ENCODE assay signal across 27 cellular contexts in the genomic region with DNA sequence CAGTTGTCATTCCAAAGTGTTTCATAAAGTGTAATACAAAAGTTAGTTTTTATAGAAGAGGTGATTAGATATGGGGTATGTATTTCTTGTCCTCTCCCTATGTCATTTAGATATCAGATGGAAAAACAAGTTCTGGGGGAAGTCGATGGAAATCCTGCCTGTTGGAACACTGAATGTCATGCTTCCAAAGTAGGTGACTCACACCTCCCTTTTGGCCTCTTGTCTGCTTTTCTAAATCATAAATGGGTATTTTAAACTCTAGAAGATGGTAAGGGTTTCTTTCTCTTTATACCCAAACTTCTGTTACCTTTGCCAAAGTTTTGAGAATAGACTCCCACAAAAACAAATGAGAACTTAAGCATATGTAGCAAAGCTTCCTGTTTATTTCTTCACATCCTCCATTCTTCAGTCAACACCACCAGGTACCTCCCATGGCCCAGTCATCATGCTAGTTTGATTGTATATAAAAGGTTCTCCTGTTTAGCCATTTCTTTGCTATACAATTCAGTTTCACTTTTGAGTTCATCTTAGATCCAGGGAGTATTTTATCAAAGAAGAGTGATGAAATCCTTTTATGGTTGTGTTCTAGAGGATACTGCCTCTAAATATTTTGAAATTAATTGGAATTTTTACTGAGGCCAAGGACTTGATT.
DNase-seq lines count a peak whose midpoint lies in the region; ATAC-seq, FAIRE-seq and TF ChIP-seq lines count a peak whose summit lies in the region.
"Had no signal": no experiment of that assay in that cellular context is flagged by ENCODE, and none has a peak within 500 bp of the region (broad histone marks: within the 10 kb centered on the region; RNA-seq: fewer than 3 reads in every experiment).

No MANE protein-coding gene starts in this region.

- no peaks in the 10 kb centered on the region for H4K20me1 ChIP-seq in endothelial cell of umbilical vein (replicated peaks; ENCODE audit: control insufficient read depth, extremely low read depth, insufficient read depth, low read length)

- H3K9me3 ChIP-seq in endothelial cell of umbilical vein (replicated peaks; ENCODE audit: control insufficient read depth, insufficient read depth, low read length), result no peaks in the 10 kb centered on the region
- H3K9me3 ChIP-seq: ovary, Peyer's patch, SJSA1, upper lobe of right lung had no signal

- peak overlapping the region; percentile 71 for H3K27ac Mint-ChIP-seq in activated CD4-positive, alpha-beta T cell treated with anti-CD3 and anti-CD28 coated beads, Interleukin-2, amount 10 ng/mL, durations not matched to agents 7 days and 5 days
- peak overlapping the region; percentile 74 for H3K27ac Mint-ChIP-seq in T-helper 1 cell treated with Interleukin-12 subunit alpha and Interleukin-12 subunit beta and Interleukin-4 antibody, amounts not matched to agents 30 μg/mL and 1 μg/mL, for 36 hours
- H3K27ac Mint-ChIP-seq in activated naive CD4-positive, alpha-beta T cell treated with anti-CD3 and anti-CD28 coated beads for 36 hours, result no peak overlapping the region

- peaks cover 11% of the 10 kb centered on the region for H3K4me1 Mint-ChIP-seq in activated CD4-positive, alpha-beta T cell treated with anti-CD3 and anti-CD28 coated beads, Interleukin-2, amount 10 ng/mL, durations not matched to agents 7 days and 5 days
- peaks cover 13% of the 10 kb centered on the region for H3K4me1 Mint-ChIP-seq in T-helper 1 cell treated with Interleukin-12 subunit alpha and Interleukin-12 subunit beta and Interleukin-4 antibody, amounts not matched to agents 30 μg/mL and 1 μg/mL, for 36 hours (ENCODE audit: low read depth)
- no peaks in the 10 kb centered on the region for H3K4me1 Mint-ChIP-seq in activated naive CD4-positive, alpha-beta T cell treated with anti-CD3 and anti-CD28 coated beads for 36 hours (ENCODE audit: low read depth)
- H3K4me1 Mint-ChIP-seq: naive B cell had no signal

- intact Hi-C loops in endothelial cell of umbilical vein (cut with micrococcal nuclease), result no loop called here
- intact Hi-C loops in activated naive CD4-positive, alpha-beta T cell treated with anti-CD3 and anti-CD28 coated beads for 36 hours (cut with micrococcal nuclease), result no loop called here

- no TSS peak for BruUV-seq in endothelial cell of umbilical vein (replicated peaks; lab: Mats Ljungman, UMichigan)

- peaks cover 2% of the 10 kb centered on the region for H3K27me3 Mint-ChIP-seq in activated CD4-positive, alpha-beta T cell treated with anti-CD3 and anti-CD28 coated beads, Interleukin-2, amount 10 ng/mL, durations not matched to agents 7 days and 5 days
- peaks cover 3% of the 10 kb centered on the region for H3K27me3 Mint-ChIP-seq in T-helper 1 cell treated with Interleukin-12 subunit alpha and Interleukin-12 subunit beta and Interleukin-4 antibody, amounts not matched to agents 30 μg/mL and 1 μg/mL, for 36 hours (ENCODE audit: low read depth)
- no peaks in the 10 kb centered on the region for H3K27me3 Mint-ChIP-seq in activated naive CD4-positive, alpha-beta T cell treated with anti-CD3 and anti-CD28 coated beads for 36 hours (ENCODE audit: low read depth)

- no peak overlapping the region for H3K4me3 ChIP-seq in endothelial cell of umbilical vein (replicated peaks in 1 of 3; ENCODE audit: insufficient read depth in 1 of 3, low read depth in 1 of 3, low read length in 3 of 3)
- H3K4me3 ChIP-seq: ovary, Peyer's patch, SJSA1, upper lobe of right lung had no signal

- H3K4me2 ChIP-seq in endothelial cell of umbilical vein (ENCODE audit: insufficient read depth, low read length), result peak overlapping the region; percentile 46

- TF ChIP-seq POLR2A in endothelial cell of umbilical vein (IDR thresholded peaks at IDR 0.05; ENCODE audit: low read depth, low read length), result no peak

- CTCF ChIA-PET in activated CD4-positive, alpha-beta T cell treated with anti-CD3 and anti-CD28 coated beads, Interleukin-2, amount 10 ng/mL, durations not matched to agents 7 days and 5 days (lab: Charles Lee), result interaction anchor here (1.0 to 1.1 kb wide), 2 partner anchors 8 to 13 kb away, joined by 3 read pairs; no protein-coding TSS in a partner anchor
- CTCF ChIA-PET in endothelial cell of umbilical vein (lab: Charles Lee), result no interaction called here
- CTCF ChIA-PET in activated naive CD4-positive, alpha-beta T cell treated with anti-CD3 and anti-CD28 coated beads for 36 hours (lab: Charles Lee), result interaction anchor here (1.1 to 1.6 kb wide), 2 partner anchors 8 to 28 kb away, joined by 4 to 5 read pairs; no protein-coding TSS in a partner anchor

- dilution Hi-C loops in endothelial cell of umbilical vein (cut with MboI; ENCODE audit: extremely low pct_ligation_motif_present, low sequenced_read_pairs), result no loop called here

- DNase-seq in activated CD4-positive, alpha-beta T cell treated with anti-CD3 and anti-CD28 coated beads, Interleukin-2, amount 10 ng/mL, durations not matched to agents 7 days and 5 days, result peak; percentile 25
- DNase-seq in activated CD4-positive, alpha-beta T cell treated with anti-CD3 and anti-CD28 coated beads, Interleukin-2, amount 50 U/mL, for 4 hours, result no peak
- DNase-seq in endothelial cell of umbilical vein (ENCODE audit: low read depth, low spot score), result peak; percentile 82
- peak; percentile 36 for DNase-seq in pulmonary artery endothelial cell (ENCODE audit: low read depth, low spot score)
- DNase-seq in AG08396 (ENCODE audit: low spot score), result no peak
- DNase-seq in activated naive CD4-positive, alpha-beta T cell treated with anti-CD3 and anti-CD28 coated beads for 36 hours, result no peak
- DNase-seq: activated CD4-positive, alpha-beta T cell treated with anti-CD3 and anti-CD28 coated beads, Interleukin-2, amount 50 U/mL, for 1 hour; activated gamma-delta T cell treated with Interleukin-2 at 50 U/mL for 16 hours; activated T-cell treated with anti-CD3 and anti-CD28 coated beads for 4 hours; anterior cingulate cortex; COR-L47; effector CD4-positive, alpha-beta T cell; left colon; naive B cell; NCI-H1436; NCI-H510A treated with DMSO at 0.1 percent for 48 hours; NK-92 treated with Interleukin-12 subunit alpha and Interleukin-12 subunit beta, amount 100 ng/mL, for 24 hours; ovary; Peyer's patch; right cardiac atrium; upper lobe of right lung had no signal

- no peaks in the 10 kb centered on the region for H3K36me3 ChIP-seq in endothelial cell of umbilical vein (ENCODE audit: control insufficient read depth in 2 of 2, extremely low read depth in 1 of 2, insufficient read depth in 2 of 2, low read length in 2 of 2)
- H3K36me3 ChIP-seq: ovary, SJSA1, upper lobe of right lung had no signal

- H3K4me3 Mint-ChIP-seq in activated CD4-positive, alpha-beta T cell treated with anti-CD3 and anti-CD28 coated beads, Interleukin-2, amount 10 ng/mL, durations not matched to agents 7 days and 5 days, result no peak overlapping the region
- H3K4me3 Mint-ChIP-seq in T-helper 1 cell treated with Interleukin-12 subunit alpha and Interleukin-12 subunit beta and Interleukin-4 antibody, amounts not matched to agents 30 μg/mL and 1 μg/mL, for 36 hours, result peak overlapping the region; percentile 1
- H3K4me3 Mint-ChIP-seq in activated naive CD4-positive, alpha-beta T cell treated with anti-CD3 and anti-CD28 coated beads for 36 hours, result no peak overlapping the region
- H3K4me3 Mint-ChIP-seq: central memory CD8-positive, alpha-beta T cell; naive B cell had no signal

- H3K36me3 Mint-ChIP-seq in activated CD4-positive, alpha-beta T cell treated with anti-CD3 and anti-CD28 coated beads, Interleukin-2, amount 10 ng/mL, durations not matched to agents 7 days and 5 days (ENCODE audit: low read depth), result peaks cover 4% of the 10 kb centered on the region
- peaks cover 2% of the 10 kb centered on the region for H3K36me3 Mint-ChIP-seq in T-helper 1 cell treated with Interleukin-12 subunit alpha and Interleukin-12 subunit beta and Interleukin-4 antibody, amounts not matched to agents 30 μg/mL and 1 μg/mL, for 36 hours (ENCODE audit: low read depth)
- no peaks in the 10 kb centered on the region for H3K36me3 Mint-ChIP-seq in activated naive CD4-positive, alpha-beta T cell treated with anti-CD3 and anti-CD28 coated beads for 36 hours (ENCODE audit: low read depth)
- H3K36me3 Mint-ChIP-seq: naive B cell had no signal

- H3K27me3 ChIP-seq in endothelial cell of umbilical vein (ENCODE audit: control insufficient read depth in 2 of 2, insufficient read depth in 2 of 2, low read length in 2 of 2), result no peaks in the 10 kb centered on the region
- H3K27me3 ChIP-seq: ovary, Peyer's patch, upper lobe of right lung had no signal

- no peak overlapping the region for H3K27ac ChIP-seq in endothelial cell of umbilical vein (ENCODE audit: insufficient read depth, low read depth, low read length)
- H3K27ac ChIP-seq: HL-60, ovary, Peyer's patch, SJSA1, upper lobe of right lung had no signal

- peak; percentile 70 for FAIRE-seq in endothelial cell of umbilical vein (lab: Jason Lieb, UNC)

- ATAC-seq in GM19455 (IDR thresholded peaks at IDR 0.05; ENCODE audit: unreplicated experiment), result no peak
- ATAC-seq: esophagus mucosa, left colon, right cardiac atrium, upper lobe of right lung had no signal

- peak overlapping the region; percentile 65 for H2AFZ ChIP-seq in endothelial cell of umbilical vein (ENCODE audit: low read depth, low read length)

- H3K9ac ChIP-seq in endothelial cell of umbilical vein (replicated peaks; ENCODE audit: extremely low read depth, insufficient read depth, low read length), result no peak overlapping the region

- peaks cover 9% of the 10 kb centered on the region for H3K4me1 ChIP-seq in endothelial cell of umbilical vein (ENCODE audit: control insufficient read depth, extremely low read depth, insufficient read depth, low read length)
- H3K4me1 ChIP-seq: Peyer's patch, SJSA1, upper lobe of right lung had no signal

- no peaks in the 10 kb centered on the region for H3K9me1 ChIP-seq in endothelial cell of umbilical vein (replicated peaks; ENCODE audit: control insufficient read depth, extremely low read depth, insufficient read depth, low read length)

- H3K79me2 ChIP-seq in endothelial cell of umbilical vein (ENCODE audit: control insufficient read depth, insufficient read depth, low read length), result no peaks in the 10 kb centered on the region

- POLR2A ChIA-PET in activated CD4-positive, alpha-beta T cell treated with anti-CD3 and anti-CD28 coated beads, Interleukin-2, amount 10 ng/mL, durations not matched to agents 7 days and 5 days (lab: Charles Lee), result no interaction called here
- POLR2A ChIA-PET in endothelial cell of umbilical vein (lab: Charles Lee), result no interaction called here

- no peaks in the 10 kb centered on the region for H3K9me3 Mint-ChIP-seq in activated CD4-positive, alpha-beta T cell treated with anti-CD3 and anti-CD28 coated beads, Interleukin-2, amount 10 ng/mL, durations not matched to agents 7 days and 5 days
- peaks cover 4% of the 10 kb centered on the region for H3K9me3 Mint-ChIP-seq in T-helper 1 cell treated with Interleukin-12 subunit alpha and Interleukin-12 subunit beta and Interleukin-4 antibody, amounts not matched to agents 30 μg/mL and 1 μg/mL, for 36 hours
- no peaks in the 10 kb centered on the region for H3K9me3 Mint-ChIP-seq in activated naive CD4-positive, alpha-beta T cell treated with anti-CD3 and anti-CD28 coated beads for 36 hours
- H3K9me3 Mint-ChIP-seq: central memory CD8-positive, alpha-beta T cell; naive B cell had no signal

- no peak for TF ChIP-seq CTCF in endothelial cell of umbilical vein (IDR thresholded peaks at IDR 0.05; ENCODE audit: extremely low read depth in 1 of 2, insufficient read depth in 1 of 2, low read depth in 1 of 2, low read length in 2 of 2)

Comparison
In these comparisons a context has a peak if more than half of its experiments do, and no peak if none do; other contexts are left out.
1. DNase-seq: peak in activated CD4-positive, alpha-beta T cell treated with anti-CD3 and anti-CD28 coated beads, Interleukin-2, amount 10 ng/mL, durations not matched to agents 7 days and 5 days (single experiment), endothelial cell of umbilical vein (single experiment) and pulmonary artery endothelial cell (single experiment); none in activated CD4-positive, alpha-beta T cell treated with anti-CD3 and anti-CD28 coated beads, Interleukin-2, amount 50 U/mL, for 4 hours (0 of 2), AG08396 (single experiment) and activated naive CD4-positive, alpha-beta T cell treated with anti-CD3 and anti-CD28 coated beads for 36 hours (single experiment).